In genomic region chr9:76665966-76666365, GRCh38 we compare ENCODE assay signal across 8 cellular contexts.
DNase-seq lines count a peak whose midpoint lies in the region; TF ChIP-seq lines count a peak whose summit lies in the region.
"Not testable (repeated sequence)": the region's sequence is repeated elsewhere in the genome, so short reads cannot be mapped to it uniquely, and the experiment has no call there.

No MANE protein-coding gene starts in this region.

- H3K27me3 ChIP-seq in BJ (ENCODE audit: control insufficient read depth, insufficient read depth, low read length); spleen (replicated peaks in 1 of 7): not testable (repeated sequence)

- CTCF ChIA-PET in BJ (lab: Yijun Ruan, JAX) = interaction anchor here (0.7 to 8.7 kb wide), 3 partner anchors 37 to 105 kb away, joined by 3 to 86 read pairs (median 4); no protein-coding TSS in a partner anchor

- not testable (repeated sequence) for TF ChIP-seq POLR2A in erythroblast (IDR thresholded peaks at IDR 0.05; ENCODE audit: low read length); spleen (IDR thresholded peaks at IDR 0.05)

- intact Hi-C loops in spleen (cut with DNase I; ENCODE audit: low total_unique reads) = not testable (repeated sequence)

- not testable (repeated sequence) for H3K4me3 ChIP-seq in BJ (ENCODE audit: low read depth, low read length); spleen

- H3K27ac ChIP-seq in spleen = peak overlapping the region in 1 of 8 donors; percentile 7

- WGBS in spleen, 5 donors = 77 to 90% (median 86%) methylated on average over 11 of the region's 11 CpGs

- H3K9me3 ChIP-seq in spleen = not testable (repeated sequence)

- not testable (repeated sequence) for H3K36me3 ChIP-seq in BJ (ENCODE audit: control insufficient read depth, insufficient read depth, low read length); spleen

- not testable (repeated sequence) for DNase-seq in BJ (ENCODE audit: low read depth)
- peak; percentile 9 for DNase-seq in NAMALWA (ENCODE audit: low spot score)
- peak; percentile 73 for DNase-seq in RPMI7951 (ENCODE audit: low read depth)
- peak; percentile 71 for DNase-seq in amniotic epithelial cell (ENCODE audit: low read depth)
- DNase-seq in erythroblast (lab: John Stamatoyannopoulos, UW) = peak; percentile 16 to 17
- peak; percentile 51 for DNase-seq in left kidney (ENCODE audit: low read depth, low spot score)
- DNase-seq in spleen = peak; percentile 78

- POLR2A ChIA-PET in BJ (lab: Charles Lee) = not testable (repeated sequence)

- TF ChIP-seq CTCF in BJ (IDR thresholded peaks at IDR 0.05; ENCODE audit: insufficient read depth, low read depth, low read length) = peak; percentile 40
- TF ChIP-seq CTCF in GM12874 (IDR thresholded peaks at IDR 0.05; ENCODE audit: insufficient read depth, low read depth, low read length) = peak; percentile 39; the same call in 1 of the 2 replicates
- peak in 8 of 11 experiments; percentile 18 to 45 (median 26) for TF ChIP-seq CTCF in spleen (IDR thresholded peaks at IDR 0.05 in 8 of 11, conservative IDR thresholded peaks at IDR 0.05 in 3 of 11)

- H3K4me1 ChIP-seq in spleen = peaks cover 0 to 27% (median 9%) of the 10 kb centered on the region in 6 donors
